8 cellular contexts compared by ENCODE assay signal in genomic region chr5:80655231-80655784, GRCh38. TPM values are rescaled to one million over a fixed set of nuclear protein-coding genes. Genes with fewer than 3 reads are reported as not detected.
A peak's percentile ranks its signal among the peaks of the same experiment; 100 is the strongest.
DNase-seq lines count a peak whose midpoint lies in the region; ATAC-seq and TF ChIP-seq lines count a peak whose summit lies in the region.

No MANE protein-coding gene starts in this region.

- H3K4me3 ChIP-seq in heart right ventricle (peak overlapping the region; percentile 69 to 100 (median 94)), transverse colon (peak overlapping the region; percentile 59 to 99 (median 76))

- H3K9me3 Mint-ChIP-seq in activated naive CD8-positive, alpha-beta T cell (ENCODE audit: low read depth), result no peaks in the 10 kb centered on the region

- in situ Hi-C loops in transverse colon (cut with MboI; ENCODE audit: low pct_ligation_motif_present in 1 of 4, low pct_unique_long_range_greater_than_20kb in 1 of 4, low sequenced_read_pairs in 3 of 4), result loop anchor here in 3 of 4 donors (25.0 kb wide), 1 partner anchor 168 kb away; the partner anchor contains the start of gene FAM151B (in 3 of the 3)

- DNase-seq in heart right ventricle (no peak), cardiac septum (ENCODE audit: low spot score) (no peak), transverse colon (no peak), DMS79 treated with DMSO at 0.1 percent for 48 hours (lab: John Stamatoyannopoulos, UW) (no peak)

- intact Hi-C loops in heart right ventricle (cut with DNase I), result loop anchor here in 1 of 10 donors (10.0 kb wide), 1 partner anchor 171 kb away; the partner anchor contains the start of gene FAM151B
- intact Hi-C loops in cardiac septum (cut with DNase I), result no loop called here
- intact Hi-C loops in transverse colon (cut with DNase I; ENCODE audit: low total_unique reads), result no loop called here

- H3K27me3 ChIP-seq in heart right ventricle (no peaks in the 10 kb centered on the region), layer of hippocampus (ENCODE audit: control insufficient read depth, insufficient read depth, low read length) (no peaks in the 10 kb centered on the region), transverse colon (no peaks in the 10 kb centered on the region)

- H3K27ac ChIP-seq in heart right ventricle (peak overlapping the region in 9 of 10 donors; percentile 88 to 99 (median 97)), layer of hippocampus (ENCODE audit: low read depth, low read length) (peak overlapping the region; percentile 21), transverse colon (peak overlapping the region; percentile 92 to 99 (median 98))

- ATAC-seq in heart right ventricle (no peak), HG02973 (IDR thresholded peaks at IDR 0.05; ENCODE audit: unreplicated experiment) (no peak), GM19452 (IDR thresholded peaks at IDR 0.05; ENCODE audit: unreplicated experiment) (no peak)

- H3K36me3 ChIP-seq in heart right ventricle, result peaks cover 0 to 44% (median 20%) of the 10 kb centered on the region in 9 donors
- H3K36me3 ChIP-seq in transverse colon, result peaks cover 0 to 34% (median 13%) of the 10 kb centered on the region in 4 donors

- peaks cover 0 to 27% (median 18%) of the 10 kb centered on the region in 9 donors for H3K4me1 ChIP-seq in heart right ventricle
- H3K4me1 ChIP-seq in transverse colon, result peaks cover 10 to 32% (median 15%) of the 10 kb centered on the region in 4 donors

- no peak for TF ChIP-seq POLR2A in transverse colon (IDR thresholded peaks at IDR 0.05)

- peak overlapping the region; percentile 98 for H3K27ac Mint-ChIP-seq in activated naive CD8-positive, alpha-beta T cell

- H3K4me3 Mint-ChIP-seq in activated naive CD8-positive, alpha-beta T cell, result peak overlapping the region; percentile 95

- peaks cover 38% of the 10 kb centered on the region for H3K4me1 Mint-ChIP-seq in activated naive CD8-positive, alpha-beta T cell (ENCODE audit: low read depth)

- WGBS in heart right ventricle, 2 donors, result 25 to 29% methylated on average over 7 of the region's 7 CpGs
- 6 to 16% methylated on average over 6 to 7 of the region's 7 CpGs for WGBS in transverse colon (ENCODE audit: low coverage in 1 of 2), 2 donors

- H3K27me3 Mint-ChIP-seq in activated naive CD8-positive, alpha-beta T cell, result no peaks in the 10 kb centered on the region

- H3K36me3 Mint-ChIP-seq in activated naive CD8-positive, alpha-beta T cell, result peaks cover 12% of the 10 kb centered on the region

- no peak for TF ChIP-seq EP300 in transverse colon (IDR thresholded peaks at IDR 0.05; ENCODE audit: low read depth)

- H3K9me3 ChIP-seq in heart right ventricle (no peaks in the 10 kb centered on the region), transverse colon (no peaks in the 10 kb centered on the region)

- TF ChIP-seq CTCF in heart right ventricle (IDR thresholded peaks at IDR 0.05) (no peak), transverse colon (IDR thresholded peaks at IDR 0.05) (no peak)

RNA-seq across cellular contexts. Expression of gene DHFR, which starts 0.5 kb away (rescaled TPM):
- 10 to 100 TPM in 5 of 10 donors, 1 to 10 TPM in 5; 4.3 to 19.6 (median 10.1) TPM for total RNA-seq in heart right ventricle
- 1 to 10 TPM; 4.1 to 9.9 TPM for polyA plus RNA-seq in heart right ventricle
- 9.2 TPM for total RNA-seq in cardiac septum
- 10 to 100 TPM; 12.7 to 31.4 (median 26.8) TPM for total RNA-seq in transverse colon

RNA-seq across cellular contexts. Expression of gene MSH3, which starts 0.9 kb away (rescaled TPM):
- total RNA-seq in heart right ventricle (10 to 100 TPM in 8 of 10 donors, 1 to 10 TPM in 2; 8.0 to 15.1 (median 12.0) TPM), cardiac septum (9.4 TPM), transverse colon (10 to 100 TPM in 3 of 4 donors, 1 to 10 TPM in 1; 6.4 to 22.2 (median 17.2) TPM)
- 1 to 10 TPM; 2.6 TPM for polyA plus RNA-seq in heart right ventricle

Comparison
In these comparisons a context has a peak if more than half of its experiments do, and no peak if none do; other contexts are left out.
1. H3K27ac ChIP-seq: peak in every context shown above with its lines; median percentile 98 in transverse colon; 97 in heart right ventricle; 21 in layer of hippocampus.